In the genomic region with DNA sequence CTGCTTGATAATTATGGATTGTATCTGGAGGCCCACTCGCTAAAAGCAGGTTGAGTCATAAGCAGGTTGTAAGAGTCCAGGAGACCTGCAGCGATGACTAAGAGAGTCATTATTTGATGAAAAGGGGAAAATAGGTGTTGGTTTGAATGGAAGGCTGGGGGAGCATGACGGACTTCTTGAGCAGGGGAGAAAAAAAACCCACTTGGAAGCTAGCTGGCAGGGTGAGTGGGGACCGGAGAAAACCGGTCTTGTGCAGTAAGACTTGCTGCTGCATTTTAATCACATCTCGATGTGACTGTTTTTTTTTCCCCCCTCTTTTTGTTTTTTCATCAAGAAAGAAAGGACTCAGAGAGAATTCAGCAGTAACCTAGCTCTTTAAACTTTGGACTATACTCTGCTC, we compare ENCODE assay signal across 18 cellular contexts.
DNase-seq lines count a peak whose midpoint lies in the region; FAIRE-seq and TF ChIP-seq lines count a peak whose summit lies in the region.
"Had no signal": no experiment of that assay in that cellular context is flagged by ENCODE, and none has a peak within 500 bp of the region (broad histone marks: within the 10 kb centered on the region; RNA-seq: fewer than 3 reads in every experiment).

No MANE protein-coding gene starts in this region.

- H3K4me2 ChIP-seq in H1 (ENCODE audit: insufficient read depth in 1 of 2, low read depth in 2 of 2, low read length in 2 of 2): no peak overlapping the region
- H3K4me2 ChIP-seq in osteoblast (ENCODE audit: insufficient read depth, low read length): no peak overlapping the region

- TF ChIP-seq CTCF in H1 (IDR thresholded peaks at IDR 0.05; ENCODE audit: control extremely low read depth in 1 of 3, insufficient read depth in 1 of 3, low read depth in 1 of 3, low read length in 3 of 3) (no peak), osteoblast (IDR thresholded peaks at IDR 0.05; ENCODE audit: extremely low read depth, low read depth, low read length) (no peak), spleen (IDR thresholded peaks at IDR 0.05 in 8 of 11, conservative IDR thresholded peaks at IDR 0.05 in 3 of 11) (no peak)

- no peak overlapping the region for H2BK120ac ChIP-seq in H1 (replicated peaks; ENCODE audit: low read depth, low read length)

- no peak overlapping the region for H3K4me3 ChIP-seq in H1 (ENCODE audit: extremely low read depth in 1 of 4, insufficient read depth in 2 of 4, low read depth in 3 of 4, low read length in 4 of 4)
- no peak overlapping the region for H3K4me3 ChIP-seq in osteoblast (ENCODE audit: insufficient read depth, low read length)
- no peak overlapping the region for H3K4me3 ChIP-seq in spleen
- H3K4me3 ChIP-seq: HAP-1 had no signal

- no peak overlapping the region for H2BK15ac ChIP-seq in H1 (ENCODE audit: low read length)

- H2BK20ac ChIP-seq in H1 (ENCODE audit: low read length): no peak overlapping the region

- H3K23ac ChIP-seq in H1 (ENCODE audit: insufficient read length): no peak overlapping the region

- intact Hi-C loops in spleen (cut with DNase I; ENCODE audit: low total_unique reads): no loop called here

- H3K79me1 ChIP-seq in H1 (ENCODE audit: low read depth, low read length): no peaks in the 10 kb centered on the region

- H3K36me3 ChIP-seq in H1 (ENCODE audit: control insufficient read depth in 2 of 4, insufficient read depth in 4 of 4, low read length in 3 of 4): no peaks in the 10 kb centered on the region
- H3K36me3 ChIP-seq in osteoblast (ENCODE audit: insufficient read depth, low read length): no peaks in the 10 kb centered on the region
- H3K36me3 ChIP-seq in spleen: no peaks in the 10 kb centered on the region
- H3K36me3 ChIP-seq: HAP-1 had no signal

- H3K4me1 ChIP-seq in H1 (replicated peaks in 1 of 4; ENCODE audit: control insufficient read depth in 3 of 4, insufficient read depth in 4 of 4, low read length in 3 of 4) (peaks cover 0 to 2% (median 0%) of the 10 kb centered on the region in 4 experiments; a peak in 1 of 7 replicates), osteoblast (ENCODE audit: insufficient read depth, low read length) (no peaks in the 10 kb centered on the region), spleen (no peaks in the 10 kb centered on the region)
- H3K4me1 ChIP-seq: HAP-1 had no signal

- TF ChIP-seq EP300 in H1 (IDR thresholded peaks at IDR 0.05; ENCODE audit: borderline replicate concordance in 1 of 2, low read depth in 2 of 2, low read length in 2 of 2): no peak

- H4K20me1 ChIP-seq in H1 (replicated peaks in 1 of 2; ENCODE audit: control insufficient read depth in 1 of 2, insufficient read depth in 2 of 2, low read length in 2 of 2): no peaks in the 10 kb centered on the region
- H4K20me1 ChIP-seq in osteoblast (ENCODE audit: insufficient read depth, low read length): no peaks in the 10 kb centered on the region

- H2BK12ac ChIP-seq in H1 (ENCODE audit: low read depth, low read length): no peak overlapping the region

- H4K91ac ChIP-seq in H1 (replicated peaks; ENCODE audit: insufficient read length, low read length): no peak overlapping the region

- POLR2A ChIA-PET in H1 (lab: Charles Lee; ENCODE audit: partially characterized antibody): no interaction called here

- no peak overlapping the region for H3K56ac ChIP-seq in H1 (replicated peaks; ENCODE audit: insufficient read length, low read depth, low read length)

- peak; percentile 68 for FAIRE-seq in H1 (lab: Jason Lieb, UNC)
- FAIRE-seq: GM19239 had no signal

- DNase-seq in DMS53 treated with DMSO at 0.1 percent for 48 hours (lab: John Stamatoyannopoulos, UW; ENCODE audit: unreplicated experiment): peak; percentile 68
- peak; percentile 9 for DNase-seq in NCI-H2227 (lab: John Stamatoyannopoulos, UW; ENCODE audit: unreplicated experiment)
- DNase-seq in H1 (ENCODE audit: low read depth in 1 of 2, low spot score in 2 of 2): no peak
- peak; percentile 22 for DNase-seq in osteoblast (ENCODE audit: insufficient read length, low spot score, missing footprints)
- DNase-seq in spleen: no peak
- no peak for DNase-seq in NCI-H1436 (lab: John Stamatoyannopoulos, UW)
- DNase-seq in activated CD4-positive, CD25-positive, alpha-beta regulatory T cell (lab: John Stamatoyannopoulos, UW): no peak
- DNase-seq: DMS 273 treated with DMSO at 0.1 percent for 48 hours; EL; MV-4-11; NCI-H1417; NCI-H2081; NCI-H345; NK-92 treated with Interleukin-12 subunit alpha and Interleukin-12 subunit beta, amount 100 ng/mL, for 24 hours; SIG-M5 had no signal

- no peak overlapping the region for H2AK5ac ChIP-seq in H1 (ENCODE audit: low read depth, low read length)

- TF ChIP-seq POLR2A in H1 (IDR thresholded peaks at IDR 0.05; ENCODE audit: control extremely low read depth in 1 of 2, low read depth in 2 of 2, low read length in 2 of 2) (no peak), spleen (IDR thresholded peaks at IDR 0.05) (no peak)

- H3K23me2 ChIP-seq in H1 (ENCODE audit: low read depth, low read length): no peaks in the 10 kb centered on the region

- H3K79me2 ChIP-seq in H1 (ENCODE audit: control insufficient read depth in 1 of 2, insufficient read depth in 2 of 2, low read length in 2 of 2) (no peaks in the 10 kb centered on the region), osteoblast (ENCODE audit: insufficient read depth, low read length) (no peaks in the 10 kb centered on the region)

- H2AFZ ChIP-seq in H1 (ENCODE audit: low read length): no peak overlapping the region
- H2AFZ ChIP-seq in osteoblast (ENCODE audit: low read length): no peak overlapping the region

- H3K27ac ChIP-seq in H1 (ENCODE audit: low read depth, low read length) (no peak overlapping the region), osteoblast (ENCODE audit: low read depth, low read length) (no peak overlapping the region), spleen (no peak overlapping the region)
- H3K27ac ChIP-seq: HL-60 had no signal

- no peak overlapping the region for H3K9ac ChIP-seq in H1 (replicated peaks in 1 of 4; ENCODE audit: extremely low read depth in 1 of 4, low read depth in 3 of 4, low read length in 3 of 4)

- no peak for TF ChIP-seq RAD21 in H1 (IDR thresholded peaks at IDR 0.05 in 1 of 2, conservative IDR thresholded peaks at IDR 0.05 in 1 of 2; ENCODE audit: low read depth in 2 of 2, low read length in 2 of 2)

- H3K27me3 ChIP-seq in H1 (replicated peaks in 1 of 4; ENCODE audit: control insufficient read depth in 3 of 4, extremely low read depth in 1 of 4, insufficient read depth in 3 of 4, low read length in 3 of 4): no peaks in the 10 kb centered on the region
- no peaks in the 10 kb centered on the region for H3K27me3 ChIP-seq in osteoblast (ENCODE audit: insufficient read depth, low read length)
- H3K27me3 ChIP-seq in spleen (replicated peaks in 1 of 7): peaks cover 0 to 10% (median 0%) of the 10 kb centered on the region in 7 donors

- 87% methylated on average over 3 of the region's 6 CpGs; no CpG with 5 or more reads in 1 of the 2 experiments for WGBS in H1 (ENCODE audit: extremely low coverage in 1 of 2, insufficient coverage in 1 of 2, insufficient read length in 1 of 2, insufficient replicate concordance in 2 of 2, low coverage in 1 of 2, low lambda C conversion rate in 2 of 2, missing lambda C conversion rate in 1 of 2), 2 experiments
- WGBS in spleen, 5 donors: 65 to 85% (median 73%) methylated on average over 6 of the region's 6 CpGs

- no peak overlapping the region for H3K14ac ChIP-seq in H1 (ENCODE audit: insufficient read length)

- no peak overlapping the region for H3K18ac ChIP-seq in H1 (ENCODE audit: extremely low read depth, low read length)

- H2BK5ac ChIP-seq in H1 (ENCODE audit: low read depth, low read length): no peak overlapping the region

- H3K4ac ChIP-seq in H1 (replicated peaks; ENCODE audit: insufficient read length, low read depth, low read length): no peak overlapping the region

- no peak overlapping the region for H4K5ac ChIP-seq in H1 (ENCODE audit: insufficient read length, low read depth, low read length)

- H4K8ac ChIP-seq in H1 (ENCODE audit: extremely low read depth, insufficient read depth, low read length): no peak overlapping the region

- CTCF ChIA-PET in H1 (lab: Charles Lee; ENCODE audit: partially characterized antibody): no interaction called here

- H3K9me3 ChIP-seq in H1 (ENCODE audit: insufficient read depth in 2 of 2, low read depth in 1 of 2, low read length in 1 of 2): no peaks in the 10 kb centered on the region
- no peaks in the 10 kb centered on the region for H3K9me3 ChIP-seq in osteoblast (ENCODE audit: low read depth, low read length)
- no peaks in the 10 kb centered on the region for H3K9me3 ChIP-seq in spleen
- H3K9me3 ChIP-seq: HAP-1 had no signal

TF ChIP-seq in H1, 55 proteins besides CTCF, POLR2A, EP300 and RAD21 (continues in another document):
- no peak for TF ChIP-seq SIN3A (conservative IDR thresholded peaks at IDR 0.05 in 1 of 2, IDR thresholded peaks at IDR 0.05 in 1 of 2; ENCODE audit: low read depth in 1 of 2, low read length in 2 of 2)
- no peak for TF ChIP-seq SUZ12 (IDR thresholded peaks at IDR 0.05; ENCODE audit: low read length)
- TF ChIP-seq HDAC2 (IDR thresholded peaks at IDR 0.05; ENCODE audit: borderline replicate concordance in 1 of 2, low read depth in 2 of 2, low read length in 2 of 2): no peak
- TF ChIP-seq RFX5 (IDR thresholded peaks at IDR 0.05; ENCODE audit: borderline replicate concordance, low read depth, low read length): no peak
- no peak for TF ChIP-seq CHD2 (IDR thresholded peaks at IDR 0.05; ENCODE audit: low read length)
- TF ChIP-seq RXRA (IDR thresholded peaks at IDR 0.05; ENCODE audit: insufficient read depth, low read depth, low read length): no peak
- no peak for TF ChIP-seq TAF7 (optimal IDR thresholded peaks at IDR 0.05; ENCODE audit: borderline replicate concordance, low read depth, low read length)
- TF ChIP-seq SP2 (IDR thresholded peaks at IDR 0.05; ENCODE audit: low read length): no peak
- no peak for TF ChIP-seq SIRT6 (IDR thresholded peaks at IDR 0.05; ENCODE audit: low read length)
- TF ChIP-seq SP1 (IDR thresholded peaks at IDR 0.05; ENCODE audit: low read depth, low read length): no peak
- no peak for TF ChIP-seq BCL11A (IDR thresholded peaks at IDR 0.05; ENCODE audit: low read depth in 2 of 2, low read length in 2 of 2)
- TF ChIP-seq, protein P1, sequence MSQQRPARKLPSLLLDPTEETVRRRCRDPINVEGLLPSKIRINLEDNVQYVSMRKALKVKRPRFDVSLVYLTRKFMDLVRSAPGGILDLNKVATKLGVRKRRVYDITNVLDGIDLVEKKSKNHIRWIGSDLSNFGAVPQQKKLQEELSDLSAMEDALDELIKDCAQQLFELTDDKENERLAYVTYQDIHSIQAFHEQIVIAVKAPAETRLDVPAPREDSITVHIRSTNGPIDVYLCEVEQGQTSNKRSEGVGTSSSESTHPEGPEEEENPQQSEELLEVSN (IDR thresholded peaks at IDR 0.05): no peak
- no peak for TF ChIP-seq CREB1 (IDR thresholded peaks at IDR 0.05)
- no peak for TF ChIP-seq TCF12 (IDR thresholded peaks at IDR 0.05; ENCODE audit: low read depth, low read length)
- no peak for TF ChIP-seq HDAC6 (IDR thresholded peaks at IDR 0.05; ENCODE audit: low read depth, low read length)

Comparison
In these comparisons a context has a peak if more than half of its experiments do, and no peak if none do; other contexts are left out.
1. DNase-seq: peak in DMS53 treated with DMSO at 0.1 percent for 48 hours (single experiment), NCI-H2227 (single experiment) and osteoblast (single experiment); none in H1 (0 of 2), spleen (single experiment), NCI-H1436 (single experiment) and activated CD4-positive, CD25-positive, alpha-beta regulatory T cell (0 of 4).